Comparison of ENCODE assay signal across 8 cellular contexts in genomic region chr22:41468381-41469217, GRCh38. TPM values are rescaled to one million over a fixed set of nuclear protein-coding genes. Genes with fewer than 3 reads are reported as not detected.
DNase-seq lines count a peak whose midpoint lies in the region; ATAC-seq, FAIRE-seq and TF ChIP-seq lines count a peak whose summit lies in the region.

TSS of gene ACO2 (plus strand) at chr22:41469117. CDS start at chr22:41469147, 30 bp downstream.
TSS of gene PHF5A (minus strand) at chr22:41468692. CDS start at chr22:41468653, 39 bp downstream.

- ATAC-seq in HG03460 (IDR thresholded peaks at IDR 0.05; ENCODE audit: unreplicated experiment), result peak; percentile 78

- no peak for TF ChIP-seq CTCF in BE2C (IDR thresholded peaks at IDR 0.05; ENCODE audit: low read depth, low read length)

- H3K36me3 ChIP-seq in BE2C, result peaks cover 59% of the 10 kb centered on the region

- DNase-seq in BE2C, result peak; percentile 97
- DNase-seq in GM19240 (ENCODE audit: insufficient read length, low spot score), result peak; percentile 85
- DNase-seq in NCI-H526 (lab: John Stamatoyannopoulos, UW), result peak; percentile 92 to 95
- peak; percentile 99 for DNase-seq in activated CD4-positive, alpha-beta T cell treated with anti-CD3 and anti-CD28 coated beads for 48 hours
- DNase-seq in kidney tubule cell (ENCODE audit: low spot score), result peak; percentile 97
- peak; percentile 94 to 98 (median 96) for DNase-seq in stimulated activated CD4-positive, alpha-beta T cell treated with anti-CD3 and anti-CD28 coated beads, Interleukin-1b, Interleukin-23, amount 100 ng/mL, for 24 hours (ENCODE audit: low read depth in 4 of 4, low spot score in 1 of 4)

- no peaks in the 10 kb centered on the region for H3K9me3 ChIP-seq in BE2C

- peak within 1 kb of the TSS; percentile 98 for H3K4me3 ChIP-seq in BE2C (ENCODE audit: low read depth, low read length)

- FAIRE-seq in colon (lab: Jason Lieb, UNC), result peak; percentile 28

- peaks cover 3% of the 10 kb centered on the region; the same call in 1 of the 2 replicates for H3K4me1 ChIP-seq in BE2C

- H3K27me3 ChIP-seq in BE2C, result no peaks in the 10 kb centered on the region

RNA-seq across cellular contexts. Expression of gene ACO2, which starts in this region (rescaled TPM):
- polyA plus RNA-seq in BE2C (2012; ENCODE audit: insufficient read depth, insufficient read length, low read depth), result 205 TPM

RNA-seq across cellular contexts. Expression of gene PHF5A, which starts in this region (rescaled TPM):
- 125 TPM for polyA plus RNA-seq in BE2C (2012; ENCODE audit: insufficient read depth, insufficient read length, low read depth)

Comparison
In these comparisons a context has a peak if more than half of its experiments do, and no peak if none do; other contexts are left out.
1. Peak in every context shown above with its lines: DNase-seq, ATAC-seq and H3K4me3 ChIP-seq.